In the genomic region with DNA sequence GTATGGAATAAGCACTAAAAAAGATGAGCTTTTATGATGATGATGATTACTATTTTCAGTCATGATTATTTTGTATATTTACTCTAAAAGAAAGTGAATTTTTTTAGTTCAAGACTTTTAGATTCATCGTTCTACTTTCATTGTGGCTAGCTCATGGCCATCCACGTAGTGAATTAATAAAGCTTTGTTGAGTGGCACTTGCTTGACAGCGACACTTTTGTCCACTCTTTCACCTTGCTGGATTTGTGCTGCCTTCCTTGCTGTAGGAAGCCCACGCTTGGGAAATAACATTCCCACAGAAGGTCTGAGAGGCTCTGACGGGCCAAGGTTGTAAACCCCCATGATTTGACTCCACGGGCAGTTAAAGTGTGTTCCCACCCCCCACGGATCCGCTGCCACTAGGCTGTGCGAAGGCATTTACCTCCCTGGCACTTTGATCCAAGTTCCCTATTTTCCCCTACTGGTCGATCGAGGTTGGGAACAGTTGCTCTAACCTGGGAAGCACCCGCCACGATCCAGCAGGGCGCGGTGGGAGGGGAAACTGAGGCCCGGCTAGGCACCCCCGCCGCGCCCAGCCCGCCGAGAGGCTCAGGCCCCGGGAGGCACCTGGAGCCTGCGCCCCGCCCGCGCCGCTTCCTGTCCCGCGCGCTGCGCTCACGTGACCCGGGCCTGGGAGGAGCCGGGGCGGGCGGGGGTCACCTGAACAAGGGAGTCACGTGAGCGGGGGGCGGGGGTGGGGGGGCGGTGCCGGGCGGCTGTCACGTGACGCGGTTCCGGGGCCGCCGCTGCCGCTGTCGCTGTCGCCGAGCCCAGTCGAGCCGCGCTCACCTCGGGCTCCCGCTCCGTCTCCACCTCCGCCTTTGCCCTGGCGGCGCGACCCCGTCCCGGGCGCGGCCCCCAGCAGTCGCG, we compare ENCODE assay signal across 8 cellular contexts. TPM values are rescaled to one million over a fixed set of nuclear protein-coding genes. Genes with fewer than 3 reads are reported as not detected.
DNase-seq lines count a peak whose midpoint lies in the region; ATAC-seq and TF ChIP-seq lines count a peak whose summit lies in the region.

TSS of gene IGF2R (plus strand) at position 788 of the 909 bp plus-strand sequence. CDS start 165 bp downstream, outside the sequence.

- H3K4me1 ChIP-seq in KMS-11 (ENCODE audit: low read depth, poor library complexity, severe bottlenecking) (peaks cover 42% of the 10 kb centered on the region), RWPE2 (ENCODE audit: insufficient read depth, poor library complexity, severe bottlenecking) (peaks cover 32% of the 10 kb centered on the region)

- peak within 1 kb of the TSS; percentile 87 for H3K4me3 Mint-ChIP-seq in natural killer cell treated with Interleukin-12 subunit alpha and Interleukin-12 subunit beta and Interleukin-15 and Interleukin-18, amount 100 ng/mL, for 72 hours

- no peaks in the 10 kb centered on the region for H3K27me3 ChIP-seq in KMS-11 (ENCODE audit: insufficient read depth, low read depth)
- no peaks in the 10 kb centered on the region for H3K27me3 ChIP-seq in RWPE2 (ENCODE audit: insufficient read depth, poor library complexity, severe bottlenecking)

- peaks cover 20% of the 10 kb centered on the region for H3K36me3 Mint-ChIP-seq in natural killer cell treated with Interleukin-12 subunit alpha and Interleukin-12 subunit beta and Interleukin-15 and Interleukin-18, amount 100 ng/mL, for 72 hours

- H2AFZ ChIP-seq in KMS-11 (ENCODE audit: low read depth) = peak within 1 kb of the TSS; percentile 80

- ATAC-seq in GM21737 (IDR thresholded peaks at IDR 0.05; ENCODE audit: unreplicated experiment) (peak; percentile 80), RWPE2 (ENCODE audit: low read depth) (peak; percentile 63)
- ATAC-seq in natural killer cell treated with Interleukin-12 subunit alpha and Interleukin-12 subunit beta and Interleukin-15 and Interleukin-18, amount 100 ng/mL, for 72 hours = peak; percentile 93 to 94

- H3K79me2 ChIP-seq in KMS-11 (ENCODE audit: insufficient read depth, low read depth) = peaks cover 41% of the 10 kb centered on the region

- no peak within 1 kb of the TSS for H3K4me3 ChIP-seq in KMS-11 (IDR thresholded peaks at IDR 0.05; ENCODE audit: insufficient read depth, low read depth, low read length)
- H3K4me3 ChIP-seq in RWPE2 (ENCODE audit: severe bottlenecking) = peak within 1 kb of the TSS; percentile 95

- H3K36me3 ChIP-seq in KMS-11 (ENCODE audit: insufficient read depth) (no peaks in the 10 kb centered on the region), RWPE2 (ENCODE audit: low read depth) (no peaks in the 10 kb centered on the region)

- H3K27me3 Mint-ChIP-seq in natural killer cell treated with Interleukin-12 subunit alpha and Interleukin-12 subunit beta and Interleukin-15 and Interleukin-18, amount 100 ng/mL, for 72 hours = no peaks in the 10 kb centered on the region

- no peaks in the 10 kb centered on the region for H3K9me3 ChIP-seq in RWPE2 (ENCODE audit: severe bottlenecking)

- peak; percentile 98 for DNase-seq in Daoy (ENCODE audit: low read depth)
- DNase-seq in RWPE2 (ENCODE audit: low spot score) = peak; percentile 92
- DNase-seq in activated T-helper 9 cell treated with anti-CD3 and anti-CD28 coated beads, Interleukin-2, amount 50 U/mL, for 16 hours (ENCODE audit: low read depth) = peak; percentile 93
- peak; percentile 67 for DNase-seq in fibroblast of peridontal ligament (ENCODE audit: extremely low read depth)
- peak; percentile 94 for DNase-seq in natural killer cell treated with Interleukin-12 subunit alpha and Interleukin-12 subunit beta and Interleukin-15 and Interleukin-18, amount 100 ng/mL, for 72 hours (ENCODE audit: low spot score)
- peak; percentile 95 for DNase-seq in stimulated activated naive CD4-positive, alpha-beta T cell treated with Interleukin-2 at 50 U/mL for 16 hours (lab: John Stamatoyannopoulos, UW)

- peak within 1 kb of the TSS; percentile 95 for H3K4me2 ChIP-seq in KMS-11

- TF ChIP-seq CTCF in KMS-11 (conservative IDR thresholded peaks at IDR 0.05; ENCODE audit: low read depth, low read length) = no peak
- TF ChIP-seq CTCF in RWPE2 (IDR thresholded peaks at IDR 0.05; ENCODE audit: poor library complexity, severe bottlenecking) = no peak

- no peaks in the 10 kb centered on the region for H3K9me3 Mint-ChIP-seq in natural killer cell treated with Interleukin-12 subunit alpha and Interleukin-12 subunit beta and Interleukin-15 and Interleukin-18, amount 100 ng/mL, for 72 hours

- peak within 1 kb of the TSS; percentile 81 for H3K9ac ChIP-seq in KMS-11

- H3K4me1 Mint-ChIP-seq in natural killer cell treated with Interleukin-12 subunit alpha and Interleukin-12 subunit beta and Interleukin-15 and Interleukin-18, amount 100 ng/mL, for 72 hours (ENCODE audit: low read depth in 2 of 2) = peaks cover 33% of the 10 kb centered on the region in 2 donors

- no peaks in the 10 kb centered on the region for H4K20me1 ChIP-seq in KMS-11 (ENCODE audit: insufficient read depth)

- H3K27ac ChIP-seq in KMS-11 (peak within 1 kb of the TSS; percentile 47), RWPE2 (ENCODE audit: poor library complexity, severe bottlenecking) (peak within 1 kb of the TSS; percentile 94)

- peak within 1 kb of the TSS; percentile 99 for H3K27ac Mint-ChIP-seq in natural killer cell treated with Interleukin-12 subunit alpha and Interleukin-12 subunit beta and Interleukin-15 and Interleukin-18, amount 100 ng/mL, for 72 hours

RNA-seq across cellular contexts. Expression of gene IGF2R, which starts in this region (rescaled TPM):
- 26.2 and 41.1 TPM in 2 replicates for total RNA-seq in Daoy (2014; rRNA removed; shearing (Covaris generic))
- total RNA-seq in natural killer cell treated with Interleukin-12 subunit alpha and Interleukin-12 subunit beta and Interleukin-15 and Interleukin-18, amount 100 ng/mL, for 72 hours = 100 to 1,000 TPM; 290 to 377 TPM
